14 cellular contexts compared by ENCODE assay signal in the genomic region with DNA sequence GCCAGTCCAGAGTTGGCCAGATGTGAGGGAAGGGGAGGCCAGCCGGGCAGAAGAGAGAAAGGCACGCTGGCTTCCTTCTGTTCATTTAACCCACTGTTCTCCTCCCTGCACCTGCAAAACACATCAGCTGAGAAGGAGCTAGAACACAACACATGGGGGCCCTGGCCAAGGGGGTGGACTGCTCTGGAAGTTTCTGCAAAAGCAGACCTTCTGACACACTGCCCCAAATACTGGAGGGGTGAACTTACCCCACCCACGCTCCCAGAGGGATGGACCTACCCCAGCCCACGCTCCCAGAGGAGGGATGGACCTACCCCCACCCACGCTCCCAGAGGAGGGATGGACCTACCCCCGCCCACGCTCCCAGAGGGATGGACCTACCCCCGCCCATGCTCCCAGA.
DNase-seq lines count a peak whose midpoint lies in the region; ATAC-seq and TF ChIP-seq lines count a peak whose summit lies in the region.
"Had no signal": no experiment of that assay in that cellular context is flagged by ENCODE, and none has a peak within 500 bp of the region (broad histone marks: within the 10 kb centered on the region; RNA-seq: fewer than 3 reads in every experiment).

No MANE protein-coding gene starts in this region.

- no peak overlapping the region for H3K9ac ChIP-seq in endodermal cell (ENCODE audit: extremely low read depth, low read length, poor library complexity, severe bottlenecking)
- H3K9ac ChIP-seq: GM23248 had no signal

- DNase-seq in activated CD8-positive, alpha-beta memory T cell treated with anti-CD3 and anti-CD28 coated beads for 24 hours = peak; percentile 11
- DNase-seq in activated CD8-positive, alpha-beta memory T cell treated with anti-CD3 and anti-CD28 coated beads, Interleukin-2, amount 10 ng/mL, durations not matched to agents 7 days and 5 days = no peak
- DNase-seq in endodermal cell (peak; percentile 17), mesenteric fat pad (ENCODE audit: low spot score) (peak; percentile 86), DMS153 treated with DMSO at 0.1 percent for 48 hours (lab: John Stamatoyannopoulos, UW; ENCODE audit: unreplicated experiment) (no peak)
- DNase-seq in activated T-cell treated with anti-CD3 and anti-CD28 coated beads, Interleukin-2, amount 50 U/mL, for 24 hours = no peak
- DNase-seq: COR-L47, GM23248, IMR-90 had no signal

- no peaks in the 10 kb centered on the region for H3K9me3 ChIP-seq in endodermal cell (ENCODE audit: control insufficient read depth, low read length)

- peaks cover 9% of the 10 kb centered on the region for H3K27me3 Mint-ChIP-seq in activated CD8-positive, alpha-beta memory T cell treated with anti-CD3 and anti-CD28 coated beads, Interleukin-2, amount 10 ng/mL, durations not matched to agents 7 days and 5 days
- H3K27me3 Mint-ChIP-seq in endodermal cell (ENCODE audit: insufficient read depth) = peaks cover 13% of the 10 kb centered on the region
- peaks cover 44% of the 10 kb centered on the region for H3K27me3 Mint-ChIP-seq in activated T-cell treated with anti-CD3 and anti-CD28 coated beads, Interleukin-2, amount 50 U/mL, for 24 hours

- peaks cover 2% of the 10 kb centered on the region for H3K4me1 ChIP-seq in endodermal cell (ENCODE audit: control insufficient read depth, insufficient read depth, low read length)

- no peaks in the 10 kb centered on the region for H3K36me3 Mint-ChIP-seq in activated CD8-positive, alpha-beta memory T cell treated with anti-CD3 and anti-CD28 coated beads, Interleukin-2, amount 10 ng/mL, durations not matched to agents 7 days and 5 days
- no peaks in the 10 kb centered on the region for H3K36me3 Mint-ChIP-seq in endodermal cell (ENCODE audit: low read depth)
- no peaks in the 10 kb centered on the region for H3K36me3 Mint-ChIP-seq in activated T-cell treated with anti-CD3 and anti-CD28 coated beads, Interleukin-2, amount 50 U/mL, for 24 hours (ENCODE audit: low read depth)
- H3K36me3 Mint-ChIP-seq: CD14-positive monocyte; CD8-positive, alpha-beta T cell had no signal

- H3K27ac Mint-ChIP-seq in activated CD8-positive, alpha-beta memory T cell treated with anti-CD3 and anti-CD28 coated beads, Interleukin-2, amount 10 ng/mL, durations not matched to agents 7 days and 5 days = no peak overlapping the region
- H3K27ac Mint-ChIP-seq in endodermal cell = no peak overlapping the region
- no peak overlapping the region for H3K27ac Mint-ChIP-seq in activated T-cell treated with anti-CD3 and anti-CD28 coated beads, Interleukin-2, amount 50 U/mL, for 24 hours
- H3K27ac Mint-ChIP-seq: CD14-positive monocyte; CD8-positive, alpha-beta T cell had no signal

- no peak for TF ChIP-seq CTCF in endodermal cell (conservative IDR thresholded peaks at IDR 0.05)

- H3K36me3 ChIP-seq in endodermal cell (ENCODE audit: control insufficient read depth, insufficient read depth, low read length) = no peaks in the 10 kb centered on the region

- no peaks in the 10 kb centered on the region for H3K27me3 ChIP-seq in endodermal cell (ENCODE audit: control insufficient read depth, insufficient read depth, low read length, poor library complexity, severe bottlenecking)

- H3K4me3 ChIP-seq in endodermal cell (ENCODE audit: low read length) = no peak overlapping the region
- H3K4me3 ChIP-seq: GM23248 had no signal

- 95% methylated on average over 6 of the region's 8 CpGs; no CpG with 5 or more reads in 1 of the 2 experiments for WGBS in endodermal cell (ENCODE audit: insufficient coverage in 1 of 2, insufficient read length in 1 of 2), 2 experiments

- H3K4me3 Mint-ChIP-seq in activated CD8-positive, alpha-beta memory T cell treated with anti-CD3 and anti-CD28 coated beads, Interleukin-2, amount 10 ng/mL, durations not matched to agents 7 days and 5 days = no peak overlapping the region
- H3K4me3 Mint-ChIP-seq in endodermal cell = no peak overlapping the region
- no peak overlapping the region for H3K4me3 Mint-ChIP-seq in activated T-cell treated with anti-CD3 and anti-CD28 coated beads, Interleukin-2, amount 50 U/mL, for 24 hours
- H3K4me3 Mint-ChIP-seq: CD8-positive, alpha-beta T cell had no signal

- no peaks in the 10 kb centered on the region for H3K4me1 Mint-ChIP-seq in activated CD8-positive, alpha-beta memory T cell treated with anti-CD3 and anti-CD28 coated beads, Interleukin-2, amount 10 ng/mL, durations not matched to agents 7 days and 5 days
- peaks cover 26% of the 10 kb centered on the region for H3K4me1 Mint-ChIP-seq in endodermal cell
- peaks cover 4% of the 10 kb centered on the region for H3K4me1 Mint-ChIP-seq in activated T-cell treated with anti-CD3 and anti-CD28 coated beads, Interleukin-2, amount 50 U/mL, for 24 hours (ENCODE audit: low read depth)
- H3K4me1 Mint-ChIP-seq: CD14-positive monocyte had no signal

- no peaks in the 10 kb centered on the region for H3K9me3 Mint-ChIP-seq in activated CD8-positive, alpha-beta memory T cell treated with anti-CD3 and anti-CD28 coated beads, Interleukin-2, amount 10 ng/mL, durations not matched to agents 7 days and 5 days (ENCODE audit: low read depth)
- H3K9me3 Mint-ChIP-seq in endodermal cell = peaks cover 3% of the 10 kb centered on the region
- H3K9me3 Mint-ChIP-seq in activated T-cell treated with anti-CD3 and anti-CD28 coated beads, Interleukin-2, amount 50 U/mL, for 24 hours = no peaks in the 10 kb centered on the region
- H3K9me3 Mint-ChIP-seq: CD8-positive, alpha-beta T cell had no signal

- ATAC-seq in activated CD8-positive, alpha-beta memory T cell treated with anti-CD3 and anti-CD28 coated beads, Interleukin-2, amount 10 ng/mL, durations not matched to agents 7 days and 5 days = no peak
- ATAC-seq in HG03432 (IDR thresholded peaks at IDR 0.05; ENCODE audit: unreplicated experiment) (no peak), GM21737 (IDR thresholded peaks at IDR 0.05; ENCODE audit: unreplicated experiment) (no peak)
- ATAC-seq: CD8-positive, alpha-beta T cell had no signal

- H3K27ac ChIP-seq in endodermal cell (ENCODE audit: low read depth, low read length) = no peak overlapping the region
- H3K27ac ChIP-seq: 22Rv1, GM23248 had no signal

- CTCF ChIA-PET in activated CD8-positive, alpha-beta memory T cell treated with anti-CD3 and anti-CD28 coated beads, Interleukin-2, amount 10 ng/mL, durations not matched to agents 7 days and 5 days (lab: Charles Lee) = no interaction called here

Comparison
In these comparisons a context has a peak if more than half of its experiments do, and no peak if none do; other contexts are left out.
1. DNase-seq: peak in activated CD8-positive, alpha-beta memory T cell treated with anti-CD3 and anti-CD28 coated beads for 24 hours (single experiment), endodermal cell (single experiment) and mesenteric fat pad (single experiment); none in activated CD8-positive, alpha-beta memory T cell treated with anti-CD3 and anti-CD28 coated beads, Interleukin-2, amount 10 ng/mL, durations not matched to agents 7 days and 5 days (single experiment), activated T-cell treated with anti-CD3 and anti-CD28 coated beads, Interleukin-2, amount 50 U/mL, for 24 hours (single experiment) and DMS153 treated with DMSO at 0.1 percent for 48 hours (single experiment).